Comparison of ENCODE assay signal across 1 cellular context in genomic region chr2:231593666-231594065, GRCh38.
A peak's percentile ranks its signal among the peaks of the same experiment; 100 is the strongest.
TF ChIP-seq lines count a peak whose summit lies in the region.

No MANE protein-coding gene starts in this region.

TF ChIP-seq in HepG2, 621 proteins besides CTCF, POLR2A, EP300 and RAD21:
- TF ChIP-seq MAFK (conservative IDR thresholded peaks at IDR 0.05 in 1 of 2, IDR thresholded peaks at IDR 0.05 in 1 of 2; ENCODE audit: low read length in 2 of 2) (no peak), BCL3 (CRISPR knock-in tag; IDR thresholded peaks at IDR 0.05) (no peak), ZNF687 (CRISPR knock-in tag; IDR thresholded peaks at IDR 0.05) (0 out of 2 replicates have a peak, but pooled peaks have one; percentile 21)
TF ChIP-seq in HepG2: peak in this region for 1.
